8 cellular contexts compared by ENCODE assay signal in the genomic region with DNA sequence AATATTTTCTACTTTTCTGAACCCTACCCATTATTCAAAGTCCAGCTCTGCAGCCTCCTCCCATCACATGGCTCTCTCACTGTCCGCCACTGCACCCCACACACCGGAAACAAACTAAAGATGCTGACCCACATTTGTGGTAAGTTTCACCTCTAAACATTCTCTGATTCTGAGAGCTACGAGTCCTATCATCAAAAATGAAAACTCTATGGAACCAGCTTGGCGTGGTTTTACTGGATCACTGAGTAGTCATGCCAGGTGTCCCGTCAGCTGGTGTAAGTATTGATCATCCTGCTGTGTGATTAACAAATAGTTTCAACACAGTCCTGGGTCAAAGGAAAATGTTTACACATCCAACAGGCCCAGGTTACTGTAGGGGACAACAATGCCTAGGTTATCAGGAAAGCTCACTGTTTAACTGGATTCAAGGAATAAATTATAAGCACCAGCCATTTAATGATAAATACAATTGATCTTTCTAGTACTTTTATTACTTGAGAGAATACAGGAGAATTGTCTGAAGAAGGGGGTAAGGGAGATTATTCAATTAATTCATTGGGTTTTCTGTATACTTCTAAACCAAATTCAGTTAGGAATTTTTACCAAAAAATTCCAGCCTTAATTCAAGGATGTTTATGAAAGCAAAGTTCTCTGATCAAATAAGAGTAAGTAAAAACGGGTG. TPM values are rescaled to one million over a fixed set of nuclear protein-coding genes. Genes with fewer than 3 reads are reported as not detected.
A peak's percentile ranks its signal among the peaks of the same experiment; 100 is the strongest.
DNase-seq lines count a peak whose midpoint lies in the region; ATAC-seq, FAIRE-seq and TF ChIP-seq lines count a peak whose summit lies in the region.

No MANE protein-coding gene starts in this region.

- DNase-seq in bronchial epithelial cell (ENCODE audit: low read depth) (peak; percentile 57), progenitor cell of endocrine pancreas (ENCODE audit: low spot score, unreplicated experiment) (no peak), NCI-H446 (lab: John Stamatoyannopoulos, UW) (no peak), DMS79 treated with DMSO at 0.1 percent for 48 hours (lab: John Stamatoyannopoulos, UW) (no peak), head of caudate nucleus (no peak)

- intact Hi-C loops in head of caudate nucleus (cut with DNase I): no loop called here

- H3K9me3 Mint-ChIP-seq in progenitor cell of endocrine pancreas (ENCODE audit: low read depth): no peaks in the 10 kb centered on the region

- H3K27me3 ChIP-seq in bronchial epithelial cell (ENCODE audit: control insufficient read depth, insufficient read depth, low read length): no peaks in the 10 kb centered on the region

- no peaks in the 10 kb centered on the region for H3K36me3 Mint-ChIP-seq in progenitor cell of endocrine pancreas (ENCODE audit: insufficient read depth)

- FAIRE-seq in bronchial epithelial cell (lab: Jason Lieb, UNC): no peak

- H3K27ac Mint-ChIP-seq in progenitor cell of endocrine pancreas: peak overlapping the region; percentile 93

- ATAC-seq in GM19452 (IDR thresholded peaks at IDR 0.05; ENCODE audit: unreplicated experiment) (peak; percentile 55), HG03460 (IDR thresholded peaks at IDR 0.05; ENCODE audit: unreplicated experiment) (peak; percentile 47), HG02884 (IDR thresholded peaks at IDR 0.05; ENCODE audit: unreplicated experiment) (no peak)

- TF ChIP-seq CTCF in bronchial epithelial cell (IDR thresholded peaks at IDR 0.05; ENCODE audit: insufficient read depth, low read length, severe bottlenecking): no peak
- no peak for TF ChIP-seq CTCF in progenitor cell of endocrine pancreas (IDR thresholded peaks at IDR 0.05; ENCODE audit: unreplicated experiment)

- peaks cover 54% of the 10 kb centered on the region for H3K4me1 Mint-ChIP-seq in progenitor cell of endocrine pancreas (ENCODE audit: low read depth)

- peak overlapping the region; percentile 25 for H3K4me3 Mint-ChIP-seq in progenitor cell of endocrine pancreas (ENCODE audit: low read depth)

- H3K27me3 Mint-ChIP-seq in progenitor cell of endocrine pancreas: no peaks in the 10 kb centered on the region

- H3K4me3 ChIP-seq in bronchial epithelial cell (ENCODE audit: low read depth, low read length): no peak overlapping the region

- H3K36me3 ChIP-seq in bronchial epithelial cell (ENCODE audit: control insufficient read depth, insufficient read depth, low read length): no peaks in the 10 kb centered on the region

RNA-seq across cellular contexts. Expression of gene CYTH1, which starts 33.9 kb away (rescaled TPM):
- total RNA-seq in bronchial epithelial cell: 35.5 and 44.8 TPM in 2 replicates
- 30.1 and 33.3 TPM in 2 replicates for total RNA-seq in progenitor cell of endocrine pancreas
